9 cellular contexts compared by ENCODE assay signal in genomic region chr4:6658635-6659075, GRCh38. TPM values are rescaled to one million over a fixed set of nuclear protein-coding genes. Genes with fewer than 3 reads are reported as not detected.
A peak's percentile ranks its signal among the peaks of the same experiment; 100 is the strongest.
DNase-seq lines count a peak whose midpoint lies in the region; ATAC-seq, FAIRE-seq and TF ChIP-seq lines count a peak whose summit lies in the region.
"Had no signal": no experiment of that assay in that cellular context is flagged by ENCODE, and none has a peak within 500 bp of the region (broad histone marks: within the 10 kb centered on the region; RNA-seq: fewer than 3 reads in every experiment).

No MANE protein-coding gene starts in this region.

- H3K36me3 ChIP-seq in bronchial epithelial cell (ENCODE audit: control insufficient read depth, insufficient read depth, low read length), result no peaks in the 10 kb centered on the region

- peak overlapping the region; percentile 22 for H3K4me3 ChIP-seq in bronchial epithelial cell (ENCODE audit: low read depth, low read length)
- H3K4me3 ChIP-seq: A549 had no signal

- TF ChIP-seq CTCF in bronchial epithelial cell (IDR thresholded peaks at IDR 0.05; ENCODE audit: insufficient read depth, low read length, severe bottlenecking), result no peak

- DNase-seq in Right ventricle myocardium inferior (ENCODE audit: missing footprints) (no peak), cardiac septum (ENCODE audit: low spot score) (no peak), bronchial epithelial cell (ENCODE audit: low read depth) (no peak), left colon (peak in 1 of 2 donors; percentile 39), NCI-H226 (no peak)
- DNase-seq in stimulated activated CD4-positive, alpha-beta T cell treated with anti-CD3 and anti-CD28 coated beads, TNF-alpha, amount 100 ng/mL, for 4 hours (ENCODE audit: low read depth in 3 of 3), result peak in 2 of 3 experiments; percentile 37 to 41

- ATAC-seq in Right ventricle myocardium inferior (peak; percentile 85), left colon (peak; percentile 61), GM18870 (IDR thresholded peaks at IDR 0.05; ENCODE audit: unreplicated experiment) (no peak), GM21526 (IDR thresholded peaks at IDR 0.05; ENCODE audit: low FRiP score, unreplicated experiment) (no peak)
- ATAC-seq: A549 had no signal

- intact Hi-C loops in Right ventricle myocardium inferior (cut with DNase I) (no loop called here), cardiac septum (cut with DNase I) (no loop called here), left colon (cut with DNase I, micrococcal nuclease) (no loop called here)

- FAIRE-seq in bronchial epithelial cell (lab: Jason Lieb, UNC), result no peak
- FAIRE-seq: A549 had no signal

- peaks cover 3% of the 10 kb centered on the region for H3K27me3 ChIP-seq in bronchial epithelial cell (ENCODE audit: control insufficient read depth, insufficient read depth, low read length)

RNA-seq across cellular contexts. Expression of gene MRFAP1, which starts 18.2 kb away (rescaled TPM):
- total RNA-seq in Right ventricle myocardium inferior (234 TPM), cardiac septum (262 TPM), bronchial epithelial cell (69.5 and 127 TPM in 2 replicates), left colon (100 to 1,000 TPM; 168 to 169 TPM)

RNA-seq across cellular contexts. Expression of gene S100P, which starts 35.0 kb away (rescaled TPM):
- total RNA-seq in Right ventricle myocardium inferior, result not detected
- 2.8 TPM for total RNA-seq in cardiac septum
- 641 and 928 TPM in 2 replicates for total RNA-seq in bronchial epithelial cell
- 100 to 1,000 TPM; 136 to 390 TPM for total RNA-seq in left colon

RNA-seq across cellular contexts. Expression of gene MRFAP1L1, which starts 51.0 kb away (rescaled TPM):
- total RNA-seq in Right ventricle myocardium inferior, result 41.7 TPM
- 48.6 TPM for total RNA-seq in cardiac septum
- total RNA-seq in bronchial epithelial cell, result 57.9 and 79.2 TPM in 2 replicates
- 10 to 100 TPM; 27.1 to 33.7 TPM for total RNA-seq in left colon

RNA-seq across cellular contexts. Expression of gene BLOC1S4, which starts 57.3 kb away (rescaled TPM):
- total RNA-seq in Right ventricle myocardium inferior (6.0 TPM), cardiac septum (7.5 TPM), bronchial epithelial cell (14.2 and 14.5 TPM in 2 replicates), left colon (10 to 100 TPM; 13.3 to 15.0 TPM)

Comparison
In these comparisons a context has a peak if more than half of its experiments do, and no peak if none do; other contexts are left out.
1. ATAC-seq: peak in Right ventricle myocardium inferior (single experiment) and left colon (single experiment); none in GM18870 (single experiment) and GM21526 (single experiment).
2. DNase-seq: peak in stimulated activated CD4-positive, alpha-beta T cell treated with anti-CD3 and anti-CD28 coated beads, TNF-alpha, amount 100 ng/mL, for 4 hours (2 of 3); none in Right ventricle myocardium inferior (single experiment), cardiac septum (single experiment), bronchial epithelial cell (single experiment) and NCI-H226 (single experiment).
3. RNA of gene S100P, which starts 35.0 kb away (total RNA-seq): 641 to 928 TPM in bronchial epithelial cell and 136 to 390 TPM in left colon; 2.8 TPM in cardiac septum (single experiment) and not detected in Right ventricle myocardium inferior (single experiment); every median in the first group is over 10 times any median in the second.